In the genomic region with DNA sequence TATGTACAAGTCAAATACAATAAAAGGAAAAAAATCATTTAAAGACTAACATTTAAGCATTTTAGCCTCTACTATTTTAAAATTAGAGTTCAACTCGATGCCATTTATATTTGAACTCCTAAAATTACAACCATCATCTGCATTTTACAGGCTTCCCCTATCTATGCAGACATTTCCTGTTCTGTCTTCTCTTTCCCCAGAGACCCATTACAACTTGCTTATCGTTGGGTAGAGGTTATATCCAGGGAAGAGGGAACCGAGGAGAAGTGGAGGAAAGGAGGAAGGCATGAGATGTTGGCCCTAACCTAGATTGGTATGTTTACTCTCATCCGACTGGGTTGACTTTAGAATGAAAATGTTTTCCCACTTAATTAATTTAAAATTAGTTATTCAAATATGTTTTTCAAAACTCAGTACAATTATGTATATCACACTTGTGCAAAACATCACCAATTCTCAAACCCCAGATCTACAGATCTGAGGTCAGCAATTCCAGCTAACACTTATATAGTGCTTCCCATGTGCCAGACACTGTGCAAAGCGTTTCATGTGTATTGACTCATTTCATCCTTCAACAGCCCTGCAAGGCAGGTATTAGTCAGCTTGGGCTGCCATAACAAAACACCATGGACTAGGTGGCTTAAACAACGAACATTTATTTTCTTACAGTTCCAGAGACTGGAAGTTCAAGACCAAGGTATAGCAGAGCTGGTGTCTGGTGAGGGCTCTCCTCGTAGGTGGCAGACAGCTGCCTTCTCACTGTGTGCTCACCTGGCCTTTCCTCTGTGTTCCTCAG, we compare ENCODE assay signal across 12 cellular contexts. TPM values are rescaled to one million over a fixed set of nuclear protein-coding genes. Genes with fewer than 3 reads are reported as not detected.
DNase-seq lines count a peak whose midpoint lies in the region; ATAC-seq and TF ChIP-seq lines count a peak whose summit lies in the region.
"Had no signal": no experiment of that assay in that cellular context is flagged by ENCODE, and none has a peak within 500 bp of the region (broad histone marks: within the 10 kb centered on the region; RNA-seq: fewer than 3 reads in every experiment).

No MANE protein-coding gene starts in this region.

- no peak overlapping the region for H3K4me3 Mint-ChIP-seq in activated CD8-positive, alpha-beta memory T cell treated with anti-CD3 and anti-CD28 coated beads, Interleukin-2, amount 10 ng/mL, durations not matched to agents 7 days and 5 days
- peak overlapping the region; percentile 75 to 89 for H3K4me3 Mint-ChIP-seq in activated T-cell treated with anti-CD3 and anti-CD28 coated beads, Interleukin-2, amount 50 U/mL, for 72 hours
- H3K4me3 Mint-ChIP-seq: HFFc6, neural crest cell had no signal

- peaks cover 2% of the 10 kb centered on the region for H3K9me3 Mint-ChIP-seq in activated CD8-positive, alpha-beta memory T cell treated with anti-CD3 and anti-CD28 coated beads, Interleukin-2, amount 10 ng/mL, durations not matched to agents 7 days and 5 days (ENCODE audit: low read depth)
- H3K9me3 Mint-ChIP-seq in activated T-cell treated with anti-CD3 and anti-CD28 coated beads, Interleukin-2, amount 50 U/mL, for 72 hours = peaks cover 0 to 4% of the 10 kb centered on the region in 2 donors
- H3K9me3 Mint-ChIP-seq: HFFc6 had no signal

- H3K4me1 ChIP-seq in smooth muscle cell (ENCODE audit: low read depth) (peaks cover under 1% of the 10 kb centered on the region), osteoblast (ENCODE audit: insufficient read depth, low read length) (no peaks in the 10 kb centered on the region)

- H3K9ac ChIP-seq in smooth muscle cell (ENCODE audit: low read depth) = no peak overlapping the region

- peak; percentile 68 for DNase-seq in activated CD8-positive, alpha-beta memory T cell treated with anti-CD3 and anti-CD28 coated beads, Interleukin-2, amount 10 ng/mL, durations not matched to agents 7 days and 5 days
- DNase-seq in activated CD8-positive, alpha-beta memory T cell treated with anti-CD3 and anti-CD28 coated beads, Interleukin-2, amount 50 U/mL, for 4 hours = no peak
- DNase-seq in activated T-cell treated with anti-CD3 and anti-CD28 coated beads, Interleukin-2, amount 50 U/mL, for 72 hours = peak; percentile 60 to 71
- no peak for DNase-seq in smooth muscle cell (lab: John Stamatoyannopoulos, UW; ENCODE audit: unreplicated experiment)
- DNase-seq in globus pallidus (ENCODE audit: low spot score) = no peak
- no peak for DNase-seq in osteoblast (ENCODE audit: insufficient read length, low spot score, missing footprints)
- no peak for DNase-seq in SKM-1 treated with dmso at 0.1 percent for 144 hours (lab: John Stamatoyannopoulos, UW; ENCODE audit: unreplicated experiment)
- DNase-seq: DMS79, glutamatergic neuron had no signal

- CTCF ChIA-PET in activated CD8-positive, alpha-beta memory T cell treated with anti-CD3 and anti-CD28 coated beads, Interleukin-2, amount 10 ng/mL, durations not matched to agents 7 days and 5 days (lab: Charles Lee) = interaction anchor here (0.8 to 7.2 kb wide), 4 partner anchors 11 to 76 kb away, joined by 3 to 70 read pairs (median 32); a partner anchor contains a TSS

- peak overlapping the region; percentile 51 for H3K27ac Mint-ChIP-seq in activated CD8-positive, alpha-beta memory T cell treated with anti-CD3 and anti-CD28 coated beads, Interleukin-2, amount 10 ng/mL, durations not matched to agents 7 days and 5 days
- peak overlapping the region; percentile 96 for H3K27ac Mint-ChIP-seq in activated T-cell treated with anti-CD3 and anti-CD28 coated beads, Interleukin-2, amount 50 U/mL, for 72 hours
- H3K27ac Mint-ChIP-seq: HFFc6 had no signal

- H3K9me3 ChIP-seq in smooth muscle cell (replicated peaks; ENCODE audit: low read depth) (no peaks in the 10 kb centered on the region), osteoblast (ENCODE audit: low read depth, low read length) (no peaks in the 10 kb centered on the region)

- H3K27me3 ChIP-seq in smooth muscle cell (ENCODE audit: low read depth) (no peaks in the 10 kb centered on the region), osteoblast (ENCODE audit: insufficient read depth, low read length) (peaks cover 13% of the 10 kb centered on the region)

- ATAC-seq in activated CD8-positive, alpha-beta memory T cell treated with anti-CD3 and anti-CD28 coated beads, Interleukin-2, amount 10 ng/mL, durations not matched to agents 7 days and 5 days = peak; percentile 70
- peak; percentile 31 for ATAC-seq in HG02885 (IDR thresholded peaks at IDR 0.05; ENCODE audit: poor library complexity, unreplicated experiment)
- peak; percentile 86 to 89 for ATAC-seq in activated T-cell treated with anti-CD3 and anti-CD28 coated beads, Interleukin-2, amount 50 U/mL, for 72 hours (replicated peaks in 1 of 2)

- peaks cover 8% of the 10 kb centered on the region for H3K36me3 Mint-ChIP-seq in activated CD8-positive, alpha-beta memory T cell treated with anti-CD3 and anti-CD28 coated beads, Interleukin-2, amount 10 ng/mL, durations not matched to agents 7 days and 5 days
- H3K36me3 Mint-ChIP-seq in activated T-cell treated with anti-CD3 and anti-CD28 coated beads, Interleukin-2, amount 50 U/mL, for 72 hours (ENCODE audit: insufficient read depth in 2 of 2) = peaks cover 3 to 6% of the 10 kb centered on the region in 2 donors

- H3K27ac ChIP-seq in smooth muscle cell (ENCODE audit: low read depth) (no peak overlapping the region), osteoblast (ENCODE audit: low read depth, low read length) (no peak overlapping the region)

- H3K4me3 ChIP-seq in smooth muscle cell (no peak overlapping the region), osteoblast (ENCODE audit: insufficient read depth, low read length) (no peak overlapping the region)

- no peaks in the 10 kb centered on the region for H4K20me1 ChIP-seq in smooth muscle cell (ENCODE audit: low read depth)
- H4K20me1 ChIP-seq in osteoblast (ENCODE audit: insufficient read depth, low read length) = no peaks in the 10 kb centered on the region

- peaks cover 57% of the 10 kb centered on the region for H3K4me1 Mint-ChIP-seq in activated CD8-positive, alpha-beta memory T cell treated with anti-CD3 and anti-CD28 coated beads, Interleukin-2, amount 10 ng/mL, durations not matched to agents 7 days and 5 days
- peaks cover 59% of the 10 kb centered on the region for H3K4me1 Mint-ChIP-seq in activated T-cell treated with anti-CD3 and anti-CD28 coated beads, Interleukin-2, amount 50 U/mL, for 72 hours (ENCODE audit: low read depth)
- H3K4me1 Mint-ChIP-seq: neural crest cell had no signal

- H3K4me2 ChIP-seq in smooth muscle cell (peak overlapping the region; percentile 11), osteoblast (ENCODE audit: insufficient read depth, low read length) (no peak overlapping the region)

- H3K36me3 ChIP-seq in smooth muscle cell (ENCODE audit: low read depth) = no peaks in the 10 kb centered on the region
- no peaks in the 10 kb centered on the region for H3K36me3 ChIP-seq in osteoblast (ENCODE audit: insufficient read depth, low read length)

- WGBS in smooth muscle cell (ENCODE audit: low lambda C conversion rate) = 50% methylated on average over 7 of the region's 7 CpGs

- H3K79me2 ChIP-seq in smooth muscle cell (ENCODE audit: low read depth) (no peaks in the 10 kb centered on the region), osteoblast (ENCODE audit: insufficient read depth, low read length) (no peaks in the 10 kb centered on the region)

- no peak for TF ChIP-seq CTCF in smooth muscle cell (IDR thresholded peaks at IDR 0.05; ENCODE audit: borderline replicate concordance, insufficient read depth, poor library complexity, severe bottlenecking)
- TF ChIP-seq CTCF in osteoblast (IDR thresholded peaks at IDR 0.05; ENCODE audit: extremely low read depth, low read depth, low read length) = no peak

- no peaks in the 10 kb centered on the region for H3K27me3 Mint-ChIP-seq in activated CD8-positive, alpha-beta memory T cell treated with anti-CD3 and anti-CD28 coated beads, Interleukin-2, amount 10 ng/mL, durations not matched to agents 7 days and 5 days
- H3K27me3 Mint-ChIP-seq in activated T-cell treated with anti-CD3 and anti-CD28 coated beads, Interleukin-2, amount 50 U/mL, for 72 hours (ENCODE audit: low read depth) = no peaks in the 10 kb centered on the region

- H2AFZ ChIP-seq in smooth muscle cell (ENCODE audit: low read depth) = peak overlapping the region; percentile 21
- H2AFZ ChIP-seq in osteoblast (ENCODE audit: low read length) = no peak overlapping the region

- H3F3A ChIP-seq in smooth muscle cell (ENCODE audit: low read depth) = no peaks in the 10 kb centered on the region

RNA-seq across cellular contexts. Expression of a gene that starts 27.3 kb away (rescaled TPM):
- total RNA-seq in activated CD8-positive, alpha-beta memory T cell treated with anti-CD3 and anti-CD28 coated beads, Interleukin-2, amount 10 ng/mL, durations not matched to agents 7 days and 5 days = 10 to 100 TPM; 47.0 to 49.4 TPM
- total RNA-seq in activated T-cell treated with anti-CD3 and anti-CD28 coated beads, Interleukin-2, amount 50 U/mL, for 72 hours = 10 to 100 TPM; 37.5 to 40.4 TPM
- total RNA-seq in smooth muscle cell (28.1 and 34.6 TPM in 2 replicates), osteoblast (26.8 and 32.9 TPM in 2 replicates)
- polyA plus RNA-seq in smooth muscle cell = 23.2 and 33.0 TPM in 2 replicates

Comparison
In these comparisons a context has a peak if more than half of its experiments do, and no peak if none do; other contexts are left out.
1. DNase-seq: peak in activated CD8-positive, alpha-beta memory T cell treated with anti-CD3 and anti-CD28 coated beads, Interleukin-2, amount 10 ng/mL, durations not matched to agents 7 days and 5 days (single experiment) and activated T-cell treated with anti-CD3 and anti-CD28 coated beads, Interleukin-2, amount 50 U/mL, for 72 hours (2 of 2); none in activated CD8-positive, alpha-beta memory T cell treated with anti-CD3 and anti-CD28 coated beads, Interleukin-2, amount 50 U/mL, for 4 hours (single experiment), smooth muscle cell (single experiment), globus pallidus (single experiment), osteoblast (single experiment) and SKM-1 treated with dmso at 0.1 percent for 144 hours (single experiment).
2. ATAC-seq: peak in every context shown above with its lines; median percentile 88 in activated T-cell treated with anti-CD3 and anti-CD28 coated beads, Interleukin-2, amount 50 U/mL, for 72 hours; 70 in activated CD8-positive, alpha-beta memory T cell treated with anti-CD3 and anti-CD28 coated beads, Interleukin-2, amount 10 ng/mL, durations not matched to agents 7 days and 5 days; 31 in HG02885.